In genomic region chr17:8160741-8161221, GRCh38 we compare ENCODE assay signal across 1 cellular context.
TF ChIP-seq lines count a peak whose summit lies in the region.

No MANE protein-coding gene starts in this region.

TF ChIP-seq in GM12878, 131 proteins besides CTCF, POLR2A, EP300 and RAD21:
- TF ChIP-seq BACH1 (IDR thresholded peaks at IDR 0.05; ENCODE audit: borderline replicate concordance) (peak; percentile 14; the same call in 1 of the 2 replicates), NKRF (conservative IDR thresholded peaks at IDR 0.05) (no peak)
